14 cellular contexts compared by ENCODE assay signal in the genomic region with DNA sequence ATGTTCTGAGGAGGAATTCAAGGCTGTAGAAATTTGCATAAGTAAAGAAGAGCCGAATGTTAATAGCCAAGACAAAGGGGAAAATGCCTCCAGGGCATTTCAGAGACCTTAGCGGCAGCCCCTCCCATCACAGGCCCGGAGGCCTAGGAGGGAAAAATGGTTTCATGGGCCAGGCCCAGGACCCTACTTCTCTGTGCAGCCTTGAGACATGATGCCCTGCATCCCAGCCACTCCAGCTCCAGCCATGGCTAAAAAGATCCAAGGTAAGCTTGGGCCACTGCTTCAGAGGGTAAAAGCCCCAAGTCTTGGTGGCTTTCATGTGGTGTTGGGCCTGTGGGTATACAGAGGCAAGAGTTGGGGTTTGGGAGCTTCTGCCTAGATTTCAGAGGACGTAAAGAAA.
DNase-seq lines count a peak whose midpoint lies in the region; ATAC-seq and TF ChIP-seq lines count a peak whose summit lies in the region.
"Had no signal": no experiment of that assay in that cellular context is flagged by ENCODE, and none has a peak within 500 bp of the region (broad histone marks: within the 10 kb centered on the region; RNA-seq: fewer than 3 reads in every experiment).

No MANE protein-coding gene starts in this region.

- no peak for TF ChIP-seq CTCF in left ventricle myocardium inferior (IDR thresholded peaks at IDR 0.05; ENCODE audit: borderline replicate concordance)

- H2AK5ac ChIP-seq in mesenchymal stem cell (ENCODE audit: low read length, severe bottlenecking) = no peak overlapping the region

- H3K18ac ChIP-seq in mesenchymal stem cell (ENCODE audit: low read depth in 1 of 2, low read length in 2 of 2) = no peak overlapping the region

- peaks cover 13 to 31% of the 10 kb centered on the region in 2 donors for H3K36me3 Mint-ChIP-seq in stimulated activated naive B cell treated with anti-CD40 and anti-IgM and Interleukin-4, amounts not matched to agents 10 μg/mL and 1 μg/mL and 100 μg/mL, for 72 hours
- H3K36me3 Mint-ChIP-seq: CD4-positive, alpha-beta memory T cell had no signal

- peaks cover 50 to 72% of the 10 kb centered on the region in 2 donors for H3K4me1 Mint-ChIP-seq in stimulated activated naive B cell treated with anti-CD40 and anti-IgM and Interleukin-4, amounts not matched to agents 10 μg/mL and 1 μg/mL and 100 μg/mL, for 72 hours

- H3K27ac Mint-ChIP-seq in stimulated activated naive B cell treated with anti-CD40 and anti-IgM and Interleukin-4, amounts not matched to agents 10 μg/mL and 1 μg/mL and 100 μg/mL, for 72 hours = peak overlapping the region; percentile 20
- H3K27ac Mint-ChIP-seq: CD4-positive, alpha-beta memory T cell; H9 had no signal

- H2BK5ac ChIP-seq in mesenchymal stem cell (ENCODE audit: low read depth, low read length, poor library complexity, severe bottlenecking) = no peak overlapping the region

- H3K27me3 Mint-ChIP-seq in stimulated activated naive B cell treated with anti-CD40 and anti-IgM and Interleukin-4, amounts not matched to agents 10 μg/mL and 1 μg/mL and 100 μg/mL, for 72 hours = peaks cover 0 to 1% of the 10 kb centered on the region in 2 donors
- H3K27me3 Mint-ChIP-seq: CD4-positive, alpha-beta memory T cell had no signal

- H3K9ac ChIP-seq in mesenchymal stem cell (ENCODE audit: low read length) = no peak overlapping the region
- H3K9ac ChIP-seq: BLaER1 had no signal

- no peak overlapping the region for H3K14ac ChIP-seq in mesenchymal stem cell (ENCODE audit: low read length in 2 of 2)

- H2BK15ac ChIP-seq in mesenchymal stem cell (ENCODE audit: low read depth, poor library complexity, severe bottlenecking) = peak overlapping the region; percentile 63

- no peak for ATAC-seq in left cardiac atrium
- ATAC-seq in stimulated activated naive B cell treated with anti-CD40 and anti-IgM and Interleukin-4, amounts not matched to agents 10 μg/mL and 1 μg/mL and 100 μg/mL, for 72 hours (replicated peaks) = no peak
- ATAC-seq in GM18858 (IDR thresholded peaks at IDR 0.05; ENCODE audit: unreplicated experiment) = no peak
- no peak for ATAC-seq in GM18868 (IDR thresholded peaks at IDR 0.05; ENCODE audit: unreplicated experiment)

- peaks cover 14 to 19% of the 10 kb centered on the region in 2 donors for H3K9me3 Mint-ChIP-seq in stimulated activated naive B cell treated with anti-CD40 and anti-IgM and Interleukin-4, amounts not matched to agents 10 μg/mL and 1 μg/mL and 100 μg/mL, for 72 hours

- intact Hi-C loops in left ventricle myocardium inferior (cut with micrococcal nuclease) (loop anchor here (10.0 kb wide), 1 partner anchor 52 kb away; no protein-coding TSS in a partner anchor), left cardiac atrium (cut with DNase I) (loop anchor here in 1 of 2 donors (10.0 kb wide), 1 partner anchor 102 kb away; no protein-coding TSS in a partner anchor)

- H3K27ac ChIP-seq in left ventricle myocardium inferior (replicated peaks) = peak overlapping the region; percentile 11
- H3K27ac ChIP-seq in mesenchymal stem cell (ENCODE audit: low read length, poor library complexity, severe bottlenecking) = no peak overlapping the region
- H3K27ac ChIP-seq: 22Rv1, BLaER1 had no signal

- no peak overlapping the region for H3K4me3 ChIP-seq in left ventricle myocardium inferior
- H3K4me3 ChIP-seq in mesenchymal stem cell (ENCODE audit: insufficient read depth in 1 of 2, low read depth in 1 of 2, low read length in 2 of 2) = no peak overlapping the region
- H3K4me3 ChIP-seq: BLaER1 had no signal

- no peak overlapping the region for H2BK12ac ChIP-seq in mesenchymal stem cell (ENCODE audit: low read length in 2 of 2)

- DNase-seq in left ventricle myocardium inferior (no peak), left cardiac atrium (no peak), mesenchymal stem cell (no peak)
- DNase-seq in stimulated activated naive B cell treated with anti-CD40 and anti-IgM and Interleukin-4, amounts not matched to agents 10 μg/mL and 1 μg/mL and 100 μg/mL, for 72 hours = no peak
- DNase-seq in activated naive CD4-positive, alpha-beta T cell treated with anti-CD3 and anti-CD28 coated beads, Interleukin-2, amount 50 U/mL, for 16 hours = no peak
- DNase-seq: CD4-positive, alpha-beta memory T cell; DMS153; DMS79; GDM1; H9 had no signal

- H4K8ac ChIP-seq in mesenchymal stem cell (ENCODE audit: low read length) = no peak overlapping the region

- H3K27me3 ChIP-seq in left ventricle myocardium inferior (ENCODE audit: low read depth) (no peaks in the 10 kb centered on the region), mesenchymal stem cell (ENCODE audit: control insufficient read depth in 1 of 2, insufficient read depth in 1 of 2, low read length in 2 of 2) (no peaks in the 10 kb centered on the region)
- H3K27me3 ChIP-seq: BLaER1 had no signal

- H2AFZ ChIP-seq in mesenchymal stem cell (ENCODE audit: low read depth, low read length) = no peak overlapping the region

- H3K4me3 Mint-ChIP-seq in stimulated activated naive B cell treated with anti-CD40 and anti-IgM and Interleukin-4, amounts not matched to agents 10 μg/mL and 1 μg/mL and 100 μg/mL, for 72 hours = peak overlapping the region in 1 of 2 donors; percentile 10
- H3K4me3 Mint-ChIP-seq: CD4-positive, alpha-beta memory T cell; H9 had no signal

- H3K79me1 ChIP-seq in mesenchymal stem cell (replicated peaks; ENCODE audit: low read length, poor library complexity, severe bottlenecking) = no peaks in the 10 kb centered on the region

- H3K36me3 ChIP-seq in left ventricle myocardium inferior (no peaks in the 10 kb centered on the region), mesenchymal stem cell (ENCODE audit: control insufficient read depth in 1 of 2, insufficient read depth in 2 of 2, low read depth in 1 of 2, low read length in 2 of 2) (no peaks in the 10 kb centered on the region)

- peaks cover 78% of the 10 kb centered on the region for H3K4me1 ChIP-seq in left ventricle myocardium inferior
- H3K4me1 ChIP-seq in mesenchymal stem cell (ENCODE audit: control insufficient read depth, insufficient read depth, low read depth, low read length) = peaks cover 19% of the 10 kb centered on the region

- no peak overlapping the region for H3K23ac ChIP-seq in mesenchymal stem cell (ENCODE audit: low read length in 2 of 2)

- no peak overlapping the region for H3K4ac ChIP-seq in mesenchymal stem cell (ENCODE audit: low read depth in 1 of 2, low read length in 2 of 2)

- H4K91ac ChIP-seq in mesenchymal stem cell (ENCODE audit: low read length) = no peak overlapping the region

- no peak overlapping the region for H3K4me2 ChIP-seq in mesenchymal stem cell (ENCODE audit: low read length, poor library complexity, severe bottlenecking)

- no peak overlapping the region for H2BK120ac ChIP-seq in mesenchymal stem cell (ENCODE audit: low read depth, low read length)

- 86% methylated on average over 4 of the region's 4 CpGs for WGBS in mesenchymal stem cell

- peaks cover 5% of the 10 kb centered on the region for H3K9me3 ChIP-seq in left ventricle myocardium inferior (replicated peaks)
- H3K9me3 ChIP-seq in mesenchymal stem cell (ENCODE audit: control insufficient read depth, low read length) = no peaks in the 10 kb centered on the region
